ENCODE assay signal across 21 cellular contexts in genomic region chr3:99863588-99863987, GRCh38. TPM values are rescaled to one million over a fixed set of nuclear protein-coding genes. Genes with fewer than 3 reads are reported as not detected.
A peak's percentile ranks its signal among the peaks of the same experiment; 100 is the strongest.
DNase-seq lines count a peak whose midpoint lies in the region; ATAC-seq, FAIRE-seq and TF ChIP-seq lines count a peak whose summit lies in the region.
"Had no signal": no experiment of that assay in that cellular context is flagged by ENCODE, and none has a peak within 500 bp of the region (broad histone marks: within the 10 kb centered on the region; RNA-seq: fewer than 3 reads in every experiment).

No MANE protein-coding gene starts in this region.

- FAIRE-seq in frontal cortex (lab: Jason Lieb, UNC): no peak

- DNase-seq in GM12865 (ENCODE audit: low read depth) (peak; percentile 24), chondrocyte (ENCODE audit: low spot score) (no peak), NCI-H1436 treated with DMSO at 0.1 percent for 48 hours (lab: John Stamatoyannopoulos, UW) (no peak), frontal cortex (ENCODE audit: low spot score in 2 of 2) (no peak), testis (no peak)
- no peak for DNase-seq in activated T-cell treated with anti-CD3 and anti-CD28 coated beads, Interleukin-2, amount 50 U/mL, for 24 hours
- DNase-seq: activated B cell treated with CpG ODN at 0.5 μM for 24 hours; activated CD8-positive, alpha-beta memory T cell treated with anti-CD3 and anti-CD28 coated beads for 24 hours; adrenal gland; DMS79; gastrocnemius medialis; NCI-H1694; NCI-H446; upper lobe of right lung had no signal

- H3K27ac Mint-ChIP-seq in chondrocyte (ENCODE audit: unreplicated experiment): peak overlapping the region; percentile 94
- H3K27ac Mint-ChIP-seq in activated T-cell treated with anti-CD3 and anti-CD28 coated beads, Interleukin-2, amount 50 U/mL, for 24 hours: no peak overlapping the region
- H3K27ac Mint-ChIP-seq: activated T-helper 17 cell treated with anti-CD3 and anti-CD28 coated beads, Interleukin-2, amount 50 U/mL, for 72 hours; CD14-positive monocyte had no signal

- H3K27me3 ChIP-seq in testis: no peaks in the 10 kb centered on the region
- H3K27me3 ChIP-seq: adrenal gland, gastrocnemius medialis, upper lobe of right lung had no signal

- TF ChIP-seq POLR2A in testis (IDR thresholded peaks at IDR 0.05): no peak

- intact Hi-C loops in testis (cut with DNase I; ENCODE audit: low total_unique reads): no loop called here

- no peaks in the 10 kb centered on the region for H3K9me3 Mint-ChIP-seq in chondrocyte (ENCODE audit: low read depth)
- no peaks in the 10 kb centered on the region for H3K9me3 Mint-ChIP-seq in activated T-cell treated with anti-CD3 and anti-CD28 coated beads, Interleukin-2, amount 50 U/mL, for 24 hours
- H3K9me3 Mint-ChIP-seq: activated B cell treated with CpG ODN at 0.5 μM for 24 hours; activated T-helper 17 cell treated with anti-CD3 and anti-CD28 coated beads, Interleukin-2, amount 50 U/mL, for 72 hours; CD14-positive monocyte had no signal

- no peaks in the 10 kb centered on the region for H3K27me3 Mint-ChIP-seq in chondrocyte (ENCODE audit: low read depth)
- no peaks in the 10 kb centered on the region for H3K27me3 Mint-ChIP-seq in activated T-cell treated with anti-CD3 and anti-CD28 coated beads, Interleukin-2, amount 50 U/mL, for 24 hours
- H3K27me3 Mint-ChIP-seq: activated B cell treated with CpG ODN at 0.5 μM for 24 hours; activated T-helper 17 cell treated with anti-CD3 and anti-CD28 coated beads, Interleukin-2, amount 50 U/mL, for 72 hours had no signal

- no peaks in the 10 kb centered on the region for H3K36me3 ChIP-seq in testis (ENCODE audit: low read depth, missing control alignments)
- H3K36me3 ChIP-seq: adrenal gland had no signal

- ATAC-seq in GM21515 (IDR thresholded peaks at IDR 0.05; ENCODE audit: unreplicated experiment) (peak; percentile 57), HG03064 (IDR thresholded peaks at IDR 0.05; ENCODE audit: low read depth, unreplicated experiment) (peak; percentile 51)
- ATAC-seq: activated T-helper 17 cell treated with anti-CD3 and anti-CD28 coated beads, Interleukin-2, amount 50 U/mL, for 72 hours; gastrocnemius medialis; HCT116; upper lobe of right lung had no signal

- H3K9me3 ChIP-seq in testis: no peaks in the 10 kb centered on the region
- H3K9me3 ChIP-seq: adrenal gland, gastrocnemius medialis, upper lobe of right lung had no signal

- peaks cover 11% of the 10 kb centered on the region for H3K4me1 ChIP-seq in testis

- 87 to 91% methylated on average over 2 of the region's 2 CpGs for WGBS in testis, 2 donors

- H3K36me3 Mint-ChIP-seq in chondrocyte (ENCODE audit: low read depth): peaks cover 35% of the 10 kb centered on the region
- peaks cover 33% of the 10 kb centered on the region for H3K36me3 Mint-ChIP-seq in activated T-cell treated with anti-CD3 and anti-CD28 coated beads, Interleukin-2, amount 50 U/mL, for 24 hours (ENCODE audit: low read depth)
- H3K36me3 Mint-ChIP-seq: CD14-positive monocyte had no signal

- TF ChIP-seq CTCF in GM12865 (IDR thresholded peaks at IDR 0.05; ENCODE audit: insufficient read depth, low read depth, low read length, missing control alignments) (no peak), chondrocyte (IDR thresholded peaks at IDR 0.05) (no peak), testis (IDR thresholded peaks at IDR 0.05) (no peak)

- no peak overlapping the region for H3K4me3 Mint-ChIP-seq in chondrocyte (ENCODE audit: unreplicated experiment)
- H3K4me3 Mint-ChIP-seq in activated T-cell treated with anti-CD3 and anti-CD28 coated beads, Interleukin-2, amount 50 U/mL, for 24 hours: no peak overlapping the region
- H3K4me3 Mint-ChIP-seq: activated B cell treated with CpG ODN at 0.5 μM for 24 hours; activated T-helper 17 cell treated with anti-CD3 and anti-CD28 coated beads, Interleukin-2, amount 50 U/mL, for 72 hours; CD14-positive monocyte had no signal

- H3K27ac ChIP-seq in testis: no peak overlapping the region
- H3K27ac ChIP-seq: adrenal gland, parathyroid adenoma, skin epidermis, upper lobe of right lung had no signal

- peaks cover 98% of the 10 kb centered on the region for H3K4me1 Mint-ChIP-seq in chondrocyte (ENCODE audit: low read depth)
- H3K4me1 Mint-ChIP-seq in activated T-cell treated with anti-CD3 and anti-CD28 coated beads, Interleukin-2, amount 50 U/mL, for 24 hours (ENCODE audit: low read depth): peaks cover 47% of the 10 kb centered on the region
- H3K4me1 Mint-ChIP-seq: CD14-positive monocyte had no signal

- H3K4me3 ChIP-seq in GM12865 (ENCODE audit: low read depth, low read length) (no peak overlapping the region), testis (no peak overlapping the region)
- H3K4me3 ChIP-seq: adrenal gland, gastrocnemius medialis, skin epidermis, upper lobe of right lung had no signal

RNA-seq across cellular contexts. Expression of gene CMSS1, which starts 45.9 kb away (rescaled TPM):
- total RNA-seq in chondrocyte (19.5 to 57.6 TPM (median 22.3 TPM) in 3 replicates), frontal cortex (8.2 TPM), testis (10 to 100 TPM; 24.6 to 24.9 TPM)
- 47.9 TPM for polyA plus RNA-seq in testis (ENCODE audit: insufficient read depth, low read depth, low replicate concordance)
